In genomic region chr16:88758944-88759244, GRCh38 we compare ENCODE assay signal across 12 cellular contexts. TPM values are rescaled to one million over a fixed set of nuclear protein-coding genes. Genes with fewer than 3 reads are reported as not detected.
DNase-seq lines count a peak whose midpoint lies in the region; TF ChIP-seq lines count a peak whose summit lies in the region.
"Had no signal": no experiment of that assay in that cellular context is flagged by ENCODE, and none has a peak within 500 bp of the region (broad histone marks: within the 10 kb centered on the region; RNA-seq: fewer than 3 reads in every experiment).

No MANE protein-coding gene starts in this region.

- intact Hi-C loops in left ventricle myocardium inferior (cut with micrococcal nuclease): no loop called here
- intact Hi-C loops in colonic mucosa (cut with DNase I): no loop called here

- H3K9me3 ChIP-seq in cardiac muscle cell (ENCODE audit: low read depth) (no peaks in the 10 kb centered on the region), left ventricle myocardium inferior (replicated peaks) (peaks cover 13% of the 10 kb centered on the region), colonic mucosa (no peaks in the 10 kb centered on the region), muscle layer of colon (ENCODE audit: low read length) (no peaks in the 10 kb centered on the region)

- no peak for TF ChIP-seq CTCF in cardiac muscle cell (IDR thresholded peaks at IDR 0.05; ENCODE audit: low read depth, low read length)
- no peak for TF ChIP-seq CTCF in left ventricle myocardium inferior (IDR thresholded peaks at IDR 0.05; ENCODE audit: borderline replicate concordance)
- no peak for TF ChIP-seq CTCF in colonic mucosa (IDR thresholded peaks at IDR 0.05)

- peaks cover 33% of the 10 kb centered on the region for H3K4me1 ChIP-seq in cardiac muscle cell (ENCODE audit: low read depth)
- H3K4me1 ChIP-seq in left ventricle myocardium inferior: peaks cover 35% of the 10 kb centered on the region
- H3K4me1 ChIP-seq in colonic mucosa: peaks cover 39% of the 10 kb centered on the region
- peaks cover 84% of the 10 kb centered on the region for H3K4me1 ChIP-seq in muscle layer of colon (ENCODE audit: insufficient read depth, low read length)

- no peaks in the 10 kb centered on the region for H3K27me3 ChIP-seq in cardiac muscle cell
- H3K27me3 ChIP-seq in left ventricle myocardium inferior (ENCODE audit: low read depth): no peaks in the 10 kb centered on the region
- H3K27me3 ChIP-seq in colonic mucosa: no peaks in the 10 kb centered on the region
- H3K27me3 ChIP-seq in muscle layer of colon (ENCODE audit: control insufficient read depth in 1 of 2, insufficient read depth in 2 of 2, low read length in 2 of 2): no peaks in the 10 kb centered on the region

- H3K36me3 ChIP-seq in cardiac muscle cell (no peaks in the 10 kb centered on the region), left ventricle myocardium inferior (no peaks in the 10 kb centered on the region), colonic mucosa (no peaks in the 10 kb centered on the region), muscle layer of colon (ENCODE audit: insufficient read depth, low read length) (peaks cover 13% of the 10 kb centered on the region)

- H3K9ac ChIP-seq in colonic mucosa (ENCODE audit: low read depth in 2 of 2, low read length in 2 of 2) (peak overlapping the region in 1 of 2 donors; percentile 49), muscle layer of colon (ENCODE audit: low read length) (peak overlapping the region; percentile 42)
- H3K9ac ChIP-seq: KMS-11 had no signal

- peak overlapping the region; percentile 99 for H3K27ac ChIP-seq in cardiac muscle cell
- H3K27ac ChIP-seq in left ventricle myocardium inferior (replicated peaks): no peak overlapping the region
- peak overlapping the region; percentile 62 for H3K27ac ChIP-seq in colonic mucosa
- H3K27ac ChIP-seq in muscle layer of colon (ENCODE audit: low read depth, low read length): peak overlapping the region; percentile 98
- H3K27ac ChIP-seq: KMS-11 had no signal

- H3K4me3 ChIP-seq in cardiac muscle cell: no peak overlapping the region
- H3K4me3 ChIP-seq in left ventricle myocardium inferior: no peak overlapping the region
- no peak overlapping the region for H3K4me3 ChIP-seq in colonic mucosa
- H3K4me3 ChIP-seq in muscle layer of colon (ENCODE audit: low read depth in 1 of 2, low read length in 2 of 2): peak overlapping the region in 1 of 2 donors; percentile 22

- DNase-seq in cardiac muscle cell (ENCODE audit: low read depth in 1 of 2, low spot score in 1 of 2) (no peak), left ventricle myocardium inferior (no peak), colonic mucosa (no peak), 8988T (no peak), hepatic stellate cell (ENCODE audit: low spot score) (no peak)
- no peak for DNase-seq in activated effector memory CD4-positive, alpha-beta T cell treated with Interleukin-2 at 50 U/mL for 16 hours
- DNase-seq in stimulated activated CD4-positive, alpha-beta T cell treated with anti-CD3 and anti-CD28 coated beads, Interleukin-15, amount 100 ng/mL, for 24 hours: no peak
- DNase-seq: activated CD4-positive, CD25-positive, alpha-beta regulatory T cell; activated naive CD8-positive, alpha-beta T cell treated with anti-CD3 and anti-CD28 coated beads for 36 hours; glutamatergic neuron had no signal

RNA-seq across cellular contexts. Expression of gene PIEZO1, which starts 26.1 kb away (rescaled TPM):
- total RNA-seq in cardiac muscle cell (54.5 and 121 TPM in 2 replicates), left ventricle myocardium inferior (17.1 TPM), colonic mucosa (100 to 1,000 TPM; 104 to 118 TPM)
- 32.7 and 49.2 TPM in 2 replicates for polyA plus RNA-seq in cardiac muscle cell

RNA-seq across cellular contexts. Expression of gene CDT1, which starts 44.7 kb away (rescaled TPM):
- total RNA-seq in cardiac muscle cell (24.5 and 29.6 TPM in 2 replicates), left ventricle myocardium inferior (0.63 TPM), colonic mucosa (10 to 100 TPM; 14.9 to 71.7 TPM)
- 15.9 and 17.9 TPM in 2 replicates for polyA plus RNA-seq in cardiac muscle cell

RNA-seq across cellular contexts. Expression of gene CTU2, which starts 52.6 kb away (rescaled TPM):
- total RNA-seq in cardiac muscle cell (9.3 and 10.8 TPM in 2 replicates), left ventricle myocardium inferior (13.1 TPM), colonic mucosa (10 to 100 TPM in 1 of 2 donors, 1 to 10 TPM in 1; 7.8 to 23.1 TPM)
- polyA plus RNA-seq in cardiac muscle cell: 9.2 and 13.8 TPM in 2 replicates

RNA-seq across cellular contexts. Expression of gene RNF166, which starts 52.7 kb away (rescaled TPM):
- 30.0 and 33.5 TPM in 2 replicates for total RNA-seq in cardiac muscle cell
- polyA plus RNA-seq in cardiac muscle cell: 23.2 and 34.2 TPM in 2 replicates
- total RNA-seq in left ventricle myocardium inferior: 14.2 TPM
- 1 to 10 TPM; 9.2 to 9.3 TPM for total RNA-seq in colonic mucosa

RNA-seq across cellular contexts. Expression of gene APRT, which starts 52.8 kb away (rescaled TPM):
- total RNA-seq in cardiac muscle cell: 123 and 140 TPM in 2 replicates
- polyA plus RNA-seq in cardiac muscle cell: 169 and 193 TPM in 2 replicates
- total RNA-seq in left ventricle myocardium inferior: 39.2 TPM
- 100 to 1,000 TPM; 103 to 273 TPM for total RNA-seq in colonic mucosa
